1 cellular context compared by ENCODE assay signal in genomic region chr19:50565984-50566903, GRCh38.
TF ChIP-seq lines count a peak whose summit lies in the region.

No MANE protein-coding gene starts in this region.

TF ChIP-seq in HepG2, 621 proteins besides CTCF, POLR2A, EP300 and RAD21:
- no peak for TF ChIP-seq DNMT1 (CRISPR knock-in tag; IDR thresholded peaks at IDR 0.05)
- no peak for TF ChIP-seq SP2 (CRISPR knock-in tag; IDR thresholded peaks at IDR 0.05)
- TF ChIP-seq TEAD3 (CRISPR knock-in tag; optimal IDR thresholded peaks at IDR 0.05; ENCODE audit: borderline replicate concordance) = no peak
- TF ChIP-seq IRX3 (CRISPR knock-in tag; IDR thresholded peaks at IDR 0.05; ENCODE audit: borderline replicate concordance, low read depth) = no peak
- no peak for TF ChIP-seq ZNF224 (CRISPR knock-in tag; IDR thresholded peaks at IDR 0.05)
- no peak for TF ChIP-seq ZFP36 (IDR thresholded peaks at IDR 0.05; ENCODE audit: borderline replicate concordance, low read depth, low read length, partially characterized antibody)
- TF ChIP-seq ATF7-NPFF (CRISPR knock-in tag; IDR thresholded peaks at IDR 0.05; ENCODE audit: low read depth) = no peak
- no peak for TF ChIP-seq KDM6A (CRISPR knock-in tag; IDR thresholded peaks at IDR 0.05; ENCODE audit: low read depth)
